In genomic region chr13:86838411-86839120, GRCh38 we compare ENCODE assay signal across 20 cellular contexts.
"Had no signal": no experiment of that assay in that cellular context is flagged by ENCODE, and none has a peak within 500 bp of the region (broad histone marks: within the 10 kb centered on the region; RNA-seq: fewer than 3 reads in every experiment).

No MANE protein-coding gene starts in this region.

- H3K36me3 ChIP-seq: ascending aorta, gastrocnemius medialis, heart left ventricle, thoracic aorta had no signal

- H3K27me3 ChIP-seq: ascending aorta, gastrocnemius medialis, heart left ventricle had no signal

- H3K27ac Mint-ChIP-seq: activated CD4-positive, alpha-beta memory T cell treated with anti-CD3 and anti-CD28 coated beads, Interleukin-2, amount 10 ng/mL, durations not matched to agents 7 days and 5 days; activated CD8-positive, alpha-beta memory T cell treated with anti-CD3 and anti-CD28 coated beads, Interleukin-2, amount 10 ng/mL, durations not matched to agents 7 days and 5 days; activated naive CD8-positive, alpha-beta T cell treated with anti-CD3 and anti-CD28 coated beads, Interleukin-2, amount 10 ng/mL, durations not matched to agents 7 days and 5 days; activated T-helper 2 cell treated with anti-CD3 and anti-CD28 coated beads, Interferon-gamma antibody, Interleukin-2, Interleukin-4, amounts not matched to agents 10 μg/mL and 5 μg/mL and 100 μg/mL, durations not matched to agents 14 hours and 24 hours and 36 hours; immature natural killer cell; memory B cell; naive thymus-derived CD8-positive, alpha-beta T cell; stimulated activated naive B cell treated with anti-CD40 and anti-IgM and Interleukin-4, amounts not matched to agents 10 μg/mL and 1 μg/mL and 100 μg/mL, for 72 hours; T-helper 2 cell treated with Interferon-gamma antibody and Interleukin-4, amounts not matched to agents 5 μg/mL and 100 μg/mL, for 36 hours had no signal

- H3K4me3 ChIP-seq: ascending aorta, gastrocnemius medialis, heart left ventricle, thoracic aorta had no signal

- H3K27me3 Mint-ChIP-seq: activated CD4-positive, alpha-beta memory T cell treated with anti-CD3 and anti-CD28 coated beads, Interleukin-2, amount 10 ng/mL, durations not matched to agents 7 days and 5 days; activated CD8-positive, alpha-beta memory T cell treated with anti-CD3 and anti-CD28 coated beads, Interleukin-2, amount 10 ng/mL, durations not matched to agents 7 days and 5 days; activated naive CD8-positive, alpha-beta T cell treated with anti-CD3 and anti-CD28 coated beads, Interleukin-2, amount 10 ng/mL, durations not matched to agents 7 days and 5 days; memory B cell; naive thymus-derived CD8-positive, alpha-beta T cell; stimulated activated naive B cell treated with anti-CD40 and anti-IgM and Interleukin-4, amounts not matched to agents 10 μg/mL and 1 μg/mL and 100 μg/mL, for 72 hours had no signal

- H3K27ac ChIP-seq: ascending aorta, gastrocnemius medialis, heart left ventricle, thoracic aorta had no signal

- H3K9me3 ChIP-seq: ascending aorta, gastrocnemius medialis, thoracic aorta had no signal

- H3K4me1 Mint-ChIP-seq: activated CD4-positive, alpha-beta memory T cell treated with anti-CD3 and anti-CD28 coated beads, Interleukin-2, amount 10 ng/mL, durations not matched to agents 7 days and 5 days; activated CD8-positive, alpha-beta memory T cell treated with anti-CD3 and anti-CD28 coated beads, Interleukin-2, amount 10 ng/mL, durations not matched to agents 7 days and 5 days; activated naive CD8-positive, alpha-beta T cell treated with anti-CD3 and anti-CD28 coated beads, Interleukin-2, amount 10 ng/mL, durations not matched to agents 7 days and 5 days; memory B cell; naive thymus-derived CD8-positive, alpha-beta T cell; stimulated activated naive B cell treated with anti-CD40 and anti-IgM and Interleukin-4, amounts not matched to agents 10 μg/mL and 1 μg/mL and 100 μg/mL, for 72 hours had no signal

- H3K36me3 Mint-ChIP-seq: activated CD8-positive, alpha-beta memory T cell treated with anti-CD3 and anti-CD28 coated beads, Interleukin-2, amount 10 ng/mL, durations not matched to agents 7 days and 5 days; activated naive CD8-positive, alpha-beta T cell treated with anti-CD3 and anti-CD28 coated beads, Interleukin-2, amount 10 ng/mL, durations not matched to agents 7 days and 5 days; memory B cell; stimulated activated naive B cell treated with anti-CD40 and anti-IgM and Interleukin-4, amounts not matched to agents 10 μg/mL and 1 μg/mL and 100 μg/mL, for 72 hours had no signal

- ATAC-seq: activated CD8-positive, alpha-beta memory T cell treated with anti-CD3 and anti-CD28 coated beads, Interleukin-2, amount 10 ng/mL, durations not matched to agents 7 days and 5 days; esophagus mucosa; gastrocnemius medialis; heart left ventricle; naive thymus-derived CD8-positive, alpha-beta T cell; stimulated activated naive B cell treated with anti-CD40 and anti-IgM and Interleukin-4, amounts not matched to agents 10 μg/mL and 1 μg/mL and 100 μg/mL, for 72 hours had no signal

- H3K4me3 Mint-ChIP-seq: activated CD4-positive, alpha-beta memory T cell treated with anti-CD3 and anti-CD28 coated beads, Interleukin-2, amount 10 ng/mL, durations not matched to agents 7 days and 5 days; activated CD8-positive, alpha-beta memory T cell treated with anti-CD3 and anti-CD28 coated beads, Interleukin-2, amount 10 ng/mL, durations not matched to agents 7 days and 5 days; activated naive CD8-positive, alpha-beta T cell treated with anti-CD3 and anti-CD28 coated beads, Interleukin-2, amount 10 ng/mL, durations not matched to agents 7 days and 5 days; immature natural killer cell; memory B cell; naive thymus-derived CD8-positive, alpha-beta T cell; stimulated activated naive B cell treated with anti-CD40 and anti-IgM and Interleukin-4, amounts not matched to agents 10 μg/mL and 1 μg/mL and 100 μg/mL, for 72 hours; T-helper 2 cell treated with Interferon-gamma antibody and Interleukin-4, amounts not matched to agents 5 μg/mL and 100 μg/mL, for 36 hours had no signal

- H3K4me1 ChIP-seq: ascending aorta, gastrocnemius medialis, heart left ventricle had no signal

- DNase-seq: activated CD4-positive, alpha-beta memory T cell treated with anti-CD3 and anti-CD28 coated beads, Interleukin-2, amount 10 ng/mL, durations not matched to agents 7 days and 5 days; activated CD4-positive, alpha-beta T cell treated with anti-CD3 and anti-CD28 coated beads for 48 hours; activated CD4-positive, CD25-positive, alpha-beta regulatory T cell; activated CD8-positive, alpha-beta memory T cell treated with anti-CD3 and anti-CD28 coated beads, Interleukin-2, amount 10 ng/mL, durations not matched to agents 7 days and 5 days; activated naive CD4-positive, alpha-beta T cell treated with Interleukin-2 at 50 U/mL for 16 hours; activated naive CD8-positive, alpha-beta T cell treated with anti-CD3 and anti-CD28 coated beads, Interleukin-2, amount 10 ng/mL, durations not matched to agents 7 days and 5 days; cerebellar nuclear complex; effector CD4-positive, alpha-beta T cell; gastrocnemius medialis; heart left ventricle; immature natural killer cell; naive thymus-derived CD8-positive, alpha-beta T cell; retina; stimulated activated naive B cell treated with anti-CD40 and anti-IgM and Interleukin-4, amounts not matched to agents 10 μg/mL and 1 μg/mL and 100 μg/mL, for 72 hours had no signal
